In genomic region chr6:16058188-16058780, GRCh38 we compare ENCODE assay signal across 21 cellular contexts.
DNase-seq lines count a peak whose midpoint lies in the region.
"Had no signal": no experiment of that assay in that cellular context is flagged by ENCODE, and none has a peak within 500 bp of the region (broad histone marks: within the 10 kb centered on the region; RNA-seq: fewer than 3 reads in every experiment).

No MANE protein-coding gene starts in this region.

- H3K27ac Mint-ChIP-seq in activated naive CD4-positive, alpha-beta T cell treated with anti-CD3 and anti-CD28 coated beads, Interleukin-2, amount 50 U/mL, for 24 hours, result peak overlapping the region; percentile 13
- H3K27ac Mint-ChIP-seq: activated CD4-positive, alpha-beta T cell treated with anti-CD3 and anti-CD28 coated beads, Interleukin-2, amount 10 ng/mL, durations not matched to agents 7 days and 5 days; CD4-positive, alpha-beta memory T cell had no signal

- DNase-seq in activated naive CD4-positive, alpha-beta T cell (lab: John Stamatoyannopoulos, UW), result no peak
- peak; percentile 87 for DNase-seq in NCI-H82 (lab: John Stamatoyannopoulos, UW)
- DNase-seq in left kidney (ENCODE audit: low read depth, low spot score), result peak; percentile 41
- DNase-seq in GOT3 (lab: John Stamatoyannopoulos, UW), result no peak
- no peak for DNase-seq in activated gamma-delta T cell (lab: John Stamatoyannopoulos, UW)
- DNase-seq in NCI-H748 (lab: John Stamatoyannopoulos, UW; ENCODE audit: unreplicated experiment), result no peak
- DNase-seq: activated CD4-positive, alpha-beta T cell treated with anti-CD3 and anti-CD28 coated beads, Interleukin-2, amount 10 ng/mL, durations not matched to agents 7 days and 5 days; activated CD8-positive, alpha-beta memory T cell treated with anti-CD3 and anti-CD28 coated beads, Interleukin-2, amount 50 U/mL, for 48 hours; activated effector memory CD4-positive, alpha-beta T cell treated with anti-CD3 and anti-CD28 coated beads, Interleukin-2, amount 50 U/mL, for 16 hours; amygdala; CD4-positive, alpha-beta memory T cell; effector CD4-positive, alpha-beta T cell; Kasumi-1; left lung; NCI-H1105; NCI-H2227 treated with DMSO at 0.1 percent for 48 hours; spleen; stimulated activated CD4-positive, alpha-beta T cell treated with anti-CD3 and anti-CD28 coated beads, Interleukin-4, amount 100 ng/mL, for 4 hours had no signal

- no peaks in the 10 kb centered on the region for H3K27me3 Mint-ChIP-seq in activated naive CD4-positive, alpha-beta T cell treated with anti-CD3 and anti-CD28 coated beads, Interleukin-2, amount 50 U/mL, for 24 hours
- H3K27me3 Mint-ChIP-seq: activated CD4-positive, alpha-beta T cell treated with anti-CD3 and anti-CD28 coated beads, Interleukin-2, amount 10 ng/mL, durations not matched to agents 7 days and 5 days; central memory CD8-positive, alpha-beta T cell had no signal

- no peaks in the 10 kb centered on the region for H3K9me3 Mint-ChIP-seq in activated naive CD4-positive, alpha-beta T cell treated with anti-CD3 and anti-CD28 coated beads, Interleukin-2, amount 50 U/mL, for 24 hours
- H3K9me3 Mint-ChIP-seq: activated CD4-positive, alpha-beta T cell treated with anti-CD3 and anti-CD28 coated beads, Interleukin-2, amount 10 ng/mL, durations not matched to agents 7 days and 5 days; CD4-positive, alpha-beta memory T cell; central memory CD8-positive, alpha-beta T cell; neural crest cell had no signal

- H3K4me3 Mint-ChIP-seq in activated naive CD4-positive, alpha-beta T cell treated with anti-CD3 and anti-CD28 coated beads, Interleukin-2, amount 50 U/mL, for 24 hours, result no peak overlapping the region
- H3K4me3 Mint-ChIP-seq: activated CD4-positive, alpha-beta T cell treated with anti-CD3 and anti-CD28 coated beads, Interleukin-2, amount 10 ng/mL, durations not matched to agents 7 days and 5 days; CD4-positive, alpha-beta memory T cell; central memory CD8-positive, alpha-beta T cell; neural crest cell had no signal

- no peaks in the 10 kb centered on the region for H3K4me1 Mint-ChIP-seq in activated naive CD4-positive, alpha-beta T cell treated with anti-CD3 and anti-CD28 coated beads, Interleukin-2, amount 50 U/mL, for 24 hours
- H3K4me1 Mint-ChIP-seq: central memory CD8-positive, alpha-beta T cell had no signal

- no peaks in the 10 kb centered on the region for H3K36me3 Mint-ChIP-seq in activated naive CD4-positive, alpha-beta T cell treated with anti-CD3 and anti-CD28 coated beads, Interleukin-2, amount 50 U/mL, for 24 hours
- H3K36me3 Mint-ChIP-seq: CD4-positive, alpha-beta memory T cell had no signal

Comparison
In these comparisons a context has a peak if more than half of its experiments do, and no peak if none do; other contexts are left out.
1. DNase-seq: peak in NCI-H82 (single experiment) and left kidney (single experiment); none in activated naive CD4-positive, alpha-beta T cell (0 of 4), GOT3 (single experiment), activated gamma-delta T cell (single experiment) and NCI-H748 (single experiment).